1 cellular context compared by ENCODE assay signal in the genomic region with DNA sequence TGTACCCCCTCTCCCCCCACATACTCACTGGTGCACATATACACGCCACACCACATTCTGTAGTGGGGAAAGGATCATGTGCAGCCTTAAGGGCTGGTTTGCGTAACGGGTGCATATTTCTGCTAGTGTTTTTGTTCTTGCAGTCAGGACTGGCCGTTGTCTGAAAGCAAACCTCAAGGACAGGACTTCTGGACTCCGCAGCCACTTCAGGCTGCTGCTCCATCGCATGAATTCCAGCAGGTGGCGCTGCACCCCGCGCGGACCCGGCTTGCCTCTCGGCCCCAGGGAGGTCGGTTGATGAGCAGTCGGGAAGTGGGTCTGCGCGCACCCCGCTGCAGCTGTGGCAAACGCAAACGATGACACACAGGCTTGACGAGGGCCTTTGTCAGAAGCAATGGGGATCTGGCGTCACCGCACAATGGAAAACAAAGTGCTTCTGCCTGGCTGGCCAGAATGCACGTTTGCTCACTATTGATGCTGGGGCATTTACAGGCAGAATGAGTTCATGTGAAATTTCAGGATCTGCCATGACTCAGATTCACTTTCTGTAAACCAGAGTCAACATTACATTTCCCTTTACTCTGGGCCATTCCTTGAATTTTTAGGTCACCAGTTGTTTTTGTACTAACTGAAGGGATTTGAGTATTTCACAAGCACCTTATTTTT.
TF ChIP-seq lines count a peak whose summit lies in the region.

No MANE protein-coding gene starts in this region.

TF ChIP-seq in HepG2, 621 proteins besides CTCF, POLR2A, EP300 and RAD21 (continued from another document and continues in another):
- TF ChIP-seq, protein P1, sequence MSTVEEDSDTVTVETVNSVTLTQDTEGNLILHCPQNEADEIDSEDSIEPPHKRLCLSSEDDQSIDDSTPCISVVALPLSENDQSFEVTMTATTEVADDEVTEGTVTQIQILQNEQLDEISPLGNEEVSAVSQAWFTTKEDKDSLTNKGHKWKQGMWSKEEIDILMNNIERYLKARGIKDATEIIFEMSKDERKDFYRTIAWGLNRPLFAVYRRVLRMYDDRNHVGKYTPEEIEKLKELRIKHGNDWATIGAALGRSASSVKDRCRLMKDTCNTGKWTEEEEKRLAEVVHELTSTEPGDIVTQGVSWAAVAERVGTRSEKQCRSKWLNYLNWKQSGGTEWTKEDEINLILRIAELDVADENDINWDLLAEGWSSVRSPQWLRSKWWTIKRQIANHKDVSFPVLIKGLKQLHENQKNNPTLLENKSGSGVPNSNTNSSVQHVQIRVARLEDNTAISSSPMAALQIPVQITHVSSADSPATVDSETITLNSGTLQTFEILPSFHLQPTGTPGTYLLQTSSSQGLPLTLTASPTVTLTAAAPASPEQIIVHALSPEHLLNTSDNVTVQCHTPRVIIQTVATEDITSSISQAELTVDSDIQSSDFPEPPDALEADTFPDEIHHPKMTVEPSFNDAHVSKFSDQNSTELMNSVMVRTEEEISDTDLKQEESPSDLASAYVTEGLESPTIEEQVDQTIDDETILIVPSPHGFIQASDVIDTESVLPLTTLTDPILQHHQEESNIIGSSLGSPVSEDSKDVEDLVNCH (CRISPR knock-in tag; IDR thresholded peaks at IDR 0.05), result no peak
- peak; percentile 96 for TF ChIP-seq ZNF317 (CRISPR knock-in tag; IDR thresholded peaks at IDR 0.05)
- no peak for TF ChIP-seq MTA3 (CRISPR knock-in tag; IDR thresholded peaks at IDR 0.05)
- TF ChIP-seq BRCA1 (CRISPR knock-in tag; IDR thresholded peaks at IDR 0.05), result peak; percentile 83
- TF ChIP-seq ZNF329 (CRISPR knock-in tag; IDR thresholded peaks at IDR 0.05; ENCODE audit: low read depth), result 0 out of 2 replicates have a peak, but pooled peaks have one; percentile 30
- TF ChIP-seq ZNF577 (CRISPR knock-in tag; IDR thresholded peaks at IDR 0.05; ENCODE audit: borderline replicate concordance, low read depth), result no peak
- no peak for TF ChIP-seq ZBTB8A (CRISPR knock-in tag; IDR thresholded peaks at IDR 0.05; ENCODE audit: borderline replicate concordance, low read depth)
- TF ChIP-seq ZNF543 (CRISPR knock-in tag; IDR thresholded peaks at IDR 0.05), result 0 out of 2 replicates have a peak, but pooled peaks have one; percentile 42
- TF ChIP-seq, protein P2, sequence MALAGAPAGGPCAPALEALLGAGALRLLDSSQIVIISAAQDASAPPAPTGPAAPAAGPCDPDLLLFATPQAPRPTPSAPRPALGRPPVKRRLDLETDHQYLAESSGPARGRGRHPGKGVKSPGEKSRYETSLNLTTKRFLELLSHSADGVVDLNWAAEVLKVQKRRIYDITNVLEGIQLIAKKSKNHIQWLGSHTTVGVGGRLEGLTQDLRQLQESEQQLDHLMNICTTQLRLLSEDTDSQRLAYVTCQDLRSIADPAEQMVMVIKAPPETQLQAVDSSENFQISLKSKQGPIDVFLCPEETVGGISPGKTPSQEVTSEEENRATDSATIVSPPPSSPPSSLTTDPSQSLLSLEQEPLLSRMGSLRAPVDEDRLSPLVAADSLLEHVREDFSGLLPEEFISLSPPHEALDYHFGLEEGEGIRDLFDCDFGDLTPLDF (CRISPR knock-in tag; IDR thresholded peaks at IDR 0.05), result no peak
- TF ChIP-seq, protein P3, sequence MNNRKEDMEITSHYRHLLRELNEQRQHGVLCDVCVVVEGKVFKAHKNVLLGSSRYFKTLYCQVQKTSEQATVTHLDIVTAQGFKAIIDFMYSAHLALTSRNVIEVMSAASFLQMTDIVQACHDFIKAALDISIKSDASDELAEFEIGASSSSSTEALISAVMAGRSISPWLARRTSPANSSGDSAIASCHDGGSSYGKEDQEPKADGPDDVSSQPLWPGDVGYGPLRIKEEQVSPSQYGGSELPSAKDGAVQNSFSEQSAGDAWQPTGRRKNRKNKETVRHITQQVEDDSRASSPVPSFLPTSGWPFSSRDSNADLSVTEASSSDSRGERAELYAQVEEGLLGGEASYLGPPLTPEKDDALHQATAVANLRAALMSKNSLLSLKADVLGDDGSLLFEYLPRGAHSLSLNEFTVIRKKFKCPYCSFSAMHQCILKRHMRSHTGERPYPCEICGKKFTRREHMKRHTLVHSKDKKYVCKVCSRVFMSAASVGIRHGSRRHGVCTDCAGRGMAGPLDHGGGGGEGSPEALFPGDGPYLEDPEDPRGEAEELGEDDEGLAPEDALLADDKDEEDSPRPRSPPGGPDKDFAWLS (CRISPR knock-in tag; IDR thresholded peaks at IDR 0.05; ENCODE audit: borderline replicate concordance), result no peak
- TF ChIP-seq, protein P4, sequence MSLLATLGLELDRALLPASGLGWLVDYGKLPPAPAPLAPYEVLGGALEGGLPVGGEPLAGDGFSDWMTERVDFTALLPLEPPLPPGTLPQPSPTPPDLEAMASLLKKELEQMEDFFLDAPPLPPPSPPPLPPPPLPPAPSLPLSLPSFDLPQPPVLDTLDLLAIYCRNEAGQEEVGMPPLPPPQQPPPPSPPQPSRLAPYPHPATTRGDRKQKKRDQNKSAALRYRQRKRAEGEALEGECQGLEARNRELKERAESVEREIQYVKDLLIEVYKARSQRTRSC (CRISPR knock-in tag; IDR thresholded peaks at IDR 0.05; ENCODE audit: low read depth), result no peak
- TF ChIP-seq FLYWCH1 (CRISPR knock-in tag; IDR thresholded peaks at IDR 0.05), result no peak
- TF ChIP-seq PHF5A (CRISPR knock-in tag; IDR thresholded peaks at IDR 0.05; ENCODE audit: low read depth, unreplicated experiment), result no peak
- TF ChIP-seq ATRX (CRISPR knock-in tag; IDR thresholded peaks at IDR 0.05; ENCODE audit: borderline replicate concordance), result no peak
- TF ChIP-seq, protein P5, sequence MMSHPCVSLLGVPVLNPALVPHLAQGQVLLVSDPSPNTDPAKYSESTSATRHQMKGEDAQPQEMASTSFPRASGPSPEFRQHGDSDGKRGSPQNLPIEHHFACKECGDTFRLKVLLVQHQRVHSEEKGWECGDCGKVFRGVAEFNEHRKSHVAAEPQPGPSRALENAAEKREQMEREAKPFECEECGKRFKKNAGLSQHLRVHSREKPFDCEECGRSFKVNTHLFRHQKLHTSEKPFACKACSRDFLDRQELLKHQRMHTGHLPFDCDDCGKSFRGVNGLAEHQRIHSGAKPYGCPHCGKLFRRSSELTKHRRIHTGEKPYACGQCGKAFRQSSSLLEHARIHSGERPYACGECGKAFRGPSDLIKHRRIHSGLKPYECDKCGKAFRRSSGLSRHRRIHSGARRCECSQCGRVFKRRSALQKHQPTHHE (CRISPR knock-in tag; IDR thresholded peaks at IDR 0.05; ENCODE audit: borderline replicate concordance), result peak; percentile 75; the same call in 1 of the 2 replicates
- TF ChIP-seq, protein P6, sequence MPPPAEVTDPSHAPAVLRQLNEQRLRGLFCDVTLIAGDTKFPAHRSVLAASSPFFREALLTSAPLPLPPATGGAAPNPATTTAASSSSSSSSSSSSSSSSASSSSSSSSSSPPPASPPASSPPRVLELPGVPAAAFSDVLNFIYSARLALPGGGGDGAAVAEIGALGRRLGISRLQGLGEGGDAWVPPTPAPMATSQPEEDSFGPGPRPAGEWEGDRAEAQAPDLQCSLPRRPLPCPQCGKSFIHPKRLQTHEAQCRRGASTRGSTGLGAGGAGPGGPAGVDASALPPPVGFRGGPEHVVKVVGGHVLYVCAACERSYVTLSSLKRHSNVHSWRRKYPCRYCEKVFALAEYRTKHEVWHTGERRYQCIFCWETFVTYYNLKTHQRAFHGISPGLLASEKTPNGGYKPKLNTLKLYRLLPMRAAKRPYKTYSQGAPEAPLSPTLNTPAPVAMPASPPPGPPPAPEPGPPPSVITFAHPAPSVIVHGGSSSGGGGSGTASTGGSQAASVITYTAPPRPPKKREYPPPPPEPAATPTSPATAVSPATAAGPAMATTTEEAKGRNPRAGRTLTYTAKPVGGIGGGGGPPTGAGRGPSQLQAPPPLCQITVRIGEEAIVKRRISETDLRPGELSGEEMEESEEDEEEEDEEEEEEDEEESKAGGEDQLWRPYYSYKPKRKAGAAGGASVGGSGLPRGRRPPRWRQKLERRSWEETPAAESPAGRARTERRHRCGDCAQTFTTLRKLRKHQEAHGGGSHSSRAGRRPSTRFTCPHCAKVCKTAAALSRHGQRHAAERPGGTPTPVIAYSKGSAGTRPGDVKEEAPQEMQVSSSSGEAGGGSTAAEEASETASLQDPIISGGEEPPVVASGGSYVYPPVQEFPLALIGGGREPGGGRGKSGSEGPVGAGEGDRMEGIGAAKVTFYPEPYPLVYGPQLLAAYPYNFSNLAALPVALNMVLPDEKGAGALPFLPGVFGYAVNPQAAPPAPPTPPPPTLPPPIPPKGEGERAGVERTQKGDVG (CRISPR knock-in tag; IDR thresholded peaks at IDR 0.05; ENCODE audit: borderline replicate concordance), result peak; percentile 59; the same call in 1 of the 2 replicates
- TF ChIP-seq, protein P7, sequence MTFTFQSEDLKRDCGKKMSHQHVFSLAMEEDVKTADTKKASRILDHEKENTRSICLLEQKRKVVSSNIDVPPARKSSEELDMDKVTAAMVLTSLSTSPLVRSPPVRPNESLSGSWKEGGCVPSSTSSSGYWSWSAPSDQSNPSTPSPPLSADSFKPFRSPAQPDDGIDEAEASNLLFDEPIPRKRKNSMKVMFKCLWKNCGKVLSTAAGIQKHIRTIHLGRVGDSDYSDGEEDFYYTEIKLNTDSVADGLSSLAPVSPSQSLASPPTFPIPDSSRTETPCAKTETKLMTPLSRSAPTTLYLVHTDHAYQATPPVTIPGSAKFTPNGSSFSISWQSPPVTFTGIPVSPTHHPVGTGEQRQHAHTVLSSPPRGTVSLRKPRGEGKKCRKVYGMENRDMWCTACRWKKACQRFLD (CRISPR knock-in tag; IDR thresholded peaks at IDR 0.05; ENCODE audit: borderline replicate concordance), result no peak
- TF ChIP-seq TOPORS (CRISPR knock-in tag; IDR thresholded peaks at IDR 0.05), result 0 out of 2 replicates have a peak, but pooled peaks have one; percentile 73
- TF ChIP-seq, protein P8, sequence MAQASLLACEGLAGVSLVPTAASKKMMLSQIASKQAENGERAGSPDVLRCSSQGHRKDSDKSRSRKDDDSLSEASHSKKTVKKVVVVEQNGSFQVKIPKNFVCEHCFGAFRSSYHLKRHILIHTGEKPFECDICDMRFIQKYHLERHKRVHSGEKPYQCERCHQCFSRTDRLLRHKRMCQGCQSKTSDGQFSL (CRISPR knock-in tag; IDR thresholded peaks at IDR 0.05), result peak; percentile 78; the same call in 1 of the 2 replicates
- no peak for TF ChIP-seq PCBP1 (IDR thresholded peaks at IDR 0.05; ENCODE audit: borderline replicate concordance, low read depth, low read length)
- no peak for TF ChIP-seq NFATC3 (CRISPR knock-in tag; IDR thresholded peaks at IDR 0.05)
- TF ChIP-seq MEIS2 (CRISPR knock-in tag; IDR thresholded peaks at IDR 0.05), result no peak; the same call in 1 of the 2 replicates
- peak; percentile 84 for TF ChIP-seq ELF1 (CRISPR knock-in tag; IDR thresholded peaks at IDR 0.05)
- no peak for TF ChIP-seq TAF15 (IDR thresholded peaks at IDR 0.05; ENCODE audit: low read depth, low read length, poor library complexity, severe bottlenecking)
- no peak for TF ChIP-seq ELF4 (CRISPR knock-in tag; IDR thresholded peaks at IDR 0.05; ENCODE audit: borderline replicate concordance)
- TF ChIP-seq ZNF333 (CRISPR knock-in tag; IDR thresholded peaks at IDR 0.05; ENCODE audit: borderline replicate concordance), result no peak
- TF ChIP-seq, protein P9, sequence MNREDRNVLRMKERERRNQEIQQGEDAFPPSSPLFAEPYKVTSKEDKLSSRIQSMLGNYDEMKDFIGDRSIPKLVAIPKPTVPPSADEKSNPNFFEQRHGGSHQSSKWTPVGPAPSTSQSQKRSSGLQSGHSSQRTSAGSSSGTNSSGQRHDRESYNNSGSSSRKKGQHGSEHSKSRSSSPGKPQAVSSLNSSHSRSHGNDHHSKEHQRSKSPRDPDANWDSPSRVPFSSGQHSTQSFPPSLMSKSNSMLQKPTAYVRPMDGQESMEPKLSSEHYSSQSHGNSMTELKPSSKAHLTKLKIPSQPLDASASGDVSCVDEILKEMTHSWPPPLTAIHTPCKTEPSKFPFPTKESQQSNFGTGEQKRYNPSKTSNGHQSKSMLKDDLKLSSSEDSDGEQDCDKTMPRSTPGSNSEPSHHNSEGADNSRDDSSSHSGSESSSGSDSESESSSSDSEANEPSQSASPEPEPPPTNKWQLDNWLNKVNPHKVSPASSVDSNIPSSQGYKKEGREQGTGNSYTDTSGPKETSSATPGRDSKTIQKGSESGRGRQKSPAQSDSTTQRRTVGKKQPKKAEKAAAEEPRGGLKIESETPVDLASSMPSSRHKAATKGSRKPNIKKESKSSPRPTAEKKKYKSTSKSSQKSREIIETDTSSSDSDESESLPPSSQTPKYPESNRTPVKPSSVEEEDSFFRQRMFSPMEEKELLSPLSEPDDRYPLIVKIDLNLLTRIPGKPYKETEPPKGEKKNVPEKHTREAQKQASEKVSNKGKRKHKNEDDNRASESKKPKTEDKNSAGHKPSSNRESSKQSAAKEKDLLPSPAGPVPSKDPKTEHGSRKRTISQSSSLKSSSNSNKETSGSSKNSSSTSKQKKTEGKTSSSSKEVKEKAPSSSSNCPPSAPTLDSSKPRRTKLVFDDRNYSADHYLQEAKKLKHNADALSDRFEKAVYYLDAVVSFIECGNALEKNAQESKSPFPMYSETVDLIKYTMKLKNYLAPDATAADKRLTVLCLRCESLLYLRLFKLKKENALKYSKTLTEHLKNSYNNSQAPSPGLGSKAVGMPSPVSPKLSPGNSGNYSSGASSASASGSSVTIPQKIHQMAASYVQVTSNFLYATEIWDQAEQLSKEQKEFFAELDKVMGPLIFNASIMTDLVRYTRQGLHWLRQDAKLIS (CRISPR knock-in tag; IDR thresholded peaks at IDR 0.05), result 0 out of 2 replicates have a peak, but pooled peaks have one; percentile 73
- TF ChIP-seq ZNF550 (CRISPR knock-in tag; IDR thresholded peaks at IDR 0.05; ENCODE audit: borderline replicate concordance), result no peak
- no peak for TF ChIP-seq ZNF234 (CRISPR knock-in tag; conservative IDR thresholded peaks at IDR 0.05)
- TF ChIP-seq, protein P10, sequence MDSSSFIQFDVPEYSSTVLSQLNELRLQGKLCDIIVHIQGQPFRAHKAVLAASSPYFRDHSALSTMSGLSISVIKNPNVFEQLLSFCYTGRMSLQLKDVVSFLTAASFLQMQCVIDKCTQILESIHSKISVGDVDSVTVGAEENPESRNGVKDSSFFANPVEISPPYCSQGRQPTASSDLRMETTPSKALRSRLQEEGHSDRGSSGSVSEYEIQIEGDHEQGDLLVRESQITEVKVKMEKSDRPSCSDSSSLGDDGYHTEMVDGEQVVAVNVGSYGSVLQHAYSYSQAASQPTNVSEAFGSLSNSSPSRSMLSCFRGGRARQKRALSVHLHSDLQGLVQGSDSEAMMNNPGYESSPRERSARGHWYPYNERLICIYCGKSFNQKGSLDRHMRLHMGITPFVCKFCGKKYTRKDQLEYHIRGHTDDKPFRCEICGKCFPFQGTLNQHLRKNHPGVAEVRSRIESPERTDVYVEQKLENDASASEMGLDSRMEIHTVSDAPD (CRISPR knock-in tag; IDR thresholded peaks at IDR 0.05), result peak; percentile 72; the same call in 1 of the 2 replicates
- no peak for TF ChIP-seq MAFG (CRISPR knock-in tag; IDR thresholded peaks at IDR 0.05)
- TF ChIP-seq ZNF7 (CRISPR knock-in tag; IDR thresholded peaks at IDR 0.05), result no peak
- TF ChIP-seq, protein P11, sequence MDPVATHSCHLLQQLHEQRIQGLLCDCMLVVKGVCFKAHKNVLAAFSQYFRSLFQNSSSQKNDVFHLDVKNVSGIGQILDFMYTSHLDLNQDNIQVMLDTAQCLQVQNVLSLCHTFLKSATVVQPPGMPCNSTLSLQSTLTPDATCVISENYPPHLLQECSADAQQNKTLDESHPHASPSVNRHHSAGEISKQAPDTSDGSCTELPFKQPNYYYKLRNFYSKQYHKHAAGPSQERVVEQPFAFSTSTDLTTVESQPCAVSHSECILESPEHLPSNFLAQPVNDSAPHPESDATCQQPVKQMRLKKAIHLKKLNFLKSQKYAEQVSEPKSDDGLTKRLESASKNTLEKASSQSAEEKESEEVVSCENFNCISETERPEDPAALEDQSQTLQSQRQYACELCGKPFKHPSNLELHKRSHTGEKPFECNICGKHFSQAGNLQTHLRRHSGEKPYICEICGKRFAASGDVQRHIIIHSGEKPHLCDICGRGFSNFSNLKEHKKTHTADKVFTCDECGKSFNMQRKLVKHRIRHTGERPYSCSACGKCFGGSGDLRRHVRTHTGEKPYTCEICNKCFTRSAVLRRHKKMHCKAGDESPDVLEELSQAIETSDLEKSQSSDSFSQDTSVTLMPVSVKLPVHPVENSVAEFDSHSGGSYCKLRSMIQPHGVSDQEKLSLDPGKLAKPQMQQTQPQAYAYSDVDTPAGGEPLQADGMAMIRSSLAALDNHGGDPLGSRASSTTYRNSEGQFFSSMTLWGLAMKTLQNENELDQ (CRISPR knock-in tag; IDR thresholded peaks at IDR 0.05; ENCODE audit: borderline replicate concordance), result no peak
